ENCODE assay signal across 11 cellular contexts in genomic region chr11:84261707-84262106, GRCh38.
DNase-seq lines count a peak whose midpoint lies in the region; ATAC-seq, FAIRE-seq and TF ChIP-seq lines count a peak whose summit lies in the region.
"Had no signal": no experiment of that assay in that cellular context is flagged by ENCODE, and none has a peak within 500 bp of the region (broad histone marks: within the 10 kb centered on the region; RNA-seq: fewer than 3 reads in every experiment).

No MANE protein-coding gene starts in this region.

- H3K36me3 ChIP-seq in HepG2 (replicated peaks in 1 of 2; ENCODE audit: control insufficient read depth in 1 of 2, insufficient read depth in 2 of 2, low read length in 2 of 2) (no peaks in the 10 kb centered on the region), esophagus muscularis mucosa (no peaks in the 10 kb centered on the region)
- H3K36me3 ChIP-seq: ovary had no signal

- H3K9me3 Mint-ChIP-seq in natural killer cell treated with Interleukin-12 subunit alpha and Interleukin-12 subunit beta and Interleukin-15 and Interleukin-18, amount 100 ng/mL, for 72 hours: peaks cover 6% of the 10 kb centered on the region

- no peak overlapping the region for H3K4me3 Mint-ChIP-seq in natural killer cell treated with Interleukin-12 subunit alpha and Interleukin-12 subunit beta and Interleukin-15 and Interleukin-18, amount 100 ng/mL, for 72 hours
- H3K4me3 Mint-ChIP-seq: CD4-positive, alpha-beta memory T cell had no signal

- CTCF ChIA-PET in HepG2 (lab: Yijun Ruan, JAX; ENCODE audit: low intra/inter-chr PET ratio, low total read pairs): interaction anchor here (1.4 kb wide), 1 partner anchor 425 kb away, joined by 6 read pairs; no protein-coding TSS in a partner anchor

- POLR2A ChIA-PET in HepG2 (lab: Yijun Ruan, JAX): no interaction called here

- TF ChIP-seq CTCF in HepG2 (CRISPR knock-in tag; IDR thresholded peaks at IDR 0.05) (peak; percentile 44), esophagus muscularis mucosa (IDR thresholded peaks at IDR 0.05) (no peak)

- H3K4me1 Mint-ChIP-seq in natural killer cell treated with Interleukin-12 subunit alpha and Interleukin-12 subunit beta and Interleukin-15 and Interleukin-18, amount 100 ng/mL, for 72 hours (ENCODE audit: low read depth in 2 of 2): no peaks in the 10 kb centered on the region
- H3K4me1 Mint-ChIP-seq: CD4-positive, alpha-beta memory T cell had no signal

- H2AFZ ChIP-seq in HepG2 (ENCODE audit: low read length): no peak overlapping the region

- FAIRE-seq in HepG2 (lab: Jason Lieb, UNC): no peak

- no peak for TF ChIP-seq POLR2A in HepG2 (IDR thresholded peaks at IDR 0.05; ENCODE audit: insufficient read depth in 1 of 2, low read depth in 2 of 2, low read length in 2 of 2)
- TF ChIP-seq POLR2A in esophagus muscularis mucosa (IDR thresholded peaks at IDR 0.05; ENCODE audit: low read depth): no peak

- ATAC-seq in HG02884 (IDR thresholded peaks at IDR 0.05; ENCODE audit: unreplicated experiment) (peak; percentile 54), HepG2 (peak; percentile 73), GM19467 (IDR thresholded peaks at IDR 0.05; ENCODE audit: unreplicated experiment) (no peak)
- ATAC-seq in natural killer cell treated with Interleukin-12 subunit alpha and Interleukin-12 subunit beta and Interleukin-15 and Interleukin-18, amount 100 ng/mL, for 72 hours: no peak

- H3K27me3 ChIP-seq in HepG2 (ENCODE audit: control insufficient read depth in 1 of 2, insufficient read depth in 2 of 2, low read length in 2 of 2) (no peaks in the 10 kb centered on the region), esophagus muscularis mucosa (no peaks in the 10 kb centered on the region)
- H3K27me3 ChIP-seq: ovary had no signal

- H4K20me1 ChIP-seq in HepG2 (ENCODE audit: insufficient read depth, low read length): no peaks in the 10 kb centered on the region

- intact Hi-C loops in HepG2 (cut with micrococcal nuclease; ENCODE audit: unreplicated experiment) (loop anchor here (1.0 kb wide), 2 partner anchors 424 to 433 kb away; no protein-coding TSS in a partner anchor), esophagus muscularis mucosa (cut with DNase I) (no loop called here)

- no peaks in the 10 kb centered on the region for H3K79me2 ChIP-seq in HepG2 (ENCODE audit: insufficient read depth, low read length)

- H3K4me3 ChIP-seq in HepG2 (replicated peaks in 1 of 3; ENCODE audit: insufficient read depth in 1 of 3, low read depth in 2 of 3, low read length in 3 of 3) (no peak overlapping the region), esophagus muscularis mucosa (no peak overlapping the region)
- H3K4me3 ChIP-seq: ovary had no signal

- no peak overlapping the region for H3K4me2 ChIP-seq in HepG2 (ENCODE audit: low read depth, low read length)

- H3K27ac ChIP-seq in HepG2 (ENCODE audit: extremely low read length, insufficient read depth, low read length) (no peak overlapping the region), esophagus muscularis mucosa (replicated peaks in 1 of 4) (no peak overlapping the region)
- H3K27ac ChIP-seq: ovary had no signal

- no peaks in the 10 kb centered on the region for H3K27me3 Mint-ChIP-seq in natural killer cell treated with Interleukin-12 subunit alpha and Interleukin-12 subunit beta and Interleukin-15 and Interleukin-18, amount 100 ng/mL, for 72 hours
- H3K27me3 Mint-ChIP-seq: CD4-positive, alpha-beta memory T cell had no signal

- TF ChIP-seq RAD21 in HepG2 (CRISPR knock-in tag; IDR thresholded peaks at IDR 0.05): no peak

- H3K4me1 ChIP-seq in HepG2 (ENCODE audit: insufficient read depth, low read length) (no peaks in the 10 kb centered on the region), esophagus muscularis mucosa (no peaks in the 10 kb centered on the region)

- no peak overlapping the region for H3K27ac Mint-ChIP-seq in natural killer cell treated with Interleukin-12 subunit alpha and Interleukin-12 subunit beta and Interleukin-15 and Interleukin-18, amount 100 ng/mL, for 72 hours
- H3K27ac Mint-ChIP-seq: CD4-positive, alpha-beta memory T cell had no signal

- H3K9me3 ChIP-seq in HepG2 (ENCODE audit: low read length) (no peaks in the 10 kb centered on the region), esophagus muscularis mucosa (no peaks in the 10 kb centered on the region)
- H3K9me3 ChIP-seq: ovary had no signal

- no peaks in the 10 kb centered on the region for H3K36me3 Mint-ChIP-seq in natural killer cell treated with Interleukin-12 subunit alpha and Interleukin-12 subunit beta and Interleukin-15 and Interleukin-18, amount 100 ng/mL, for 72 hours
- H3K36me3 Mint-ChIP-seq: CD4-positive, alpha-beta memory T cell had no signal

- DNase-seq in DMS53 (lab: John Stamatoyannopoulos, UW) (peak; percentile 84), SK-N-DZ (ENCODE audit: low spot score) (peak; percentile 67), HepG2 (ENCODE audit: low spot score) (no peak), esophagus muscularis mucosa (ENCODE audit: extremely low spot score) (no peak), activated T-cell treated with anti-CD3 and anti-CD28 coated beads for 4 hours (no peak)
- no peak for DNase-seq in natural killer cell treated with Interleukin-12 subunit alpha and Interleukin-12 subunit beta and Interleukin-15 and Interleukin-18, amount 100 ng/mL, for 72 hours (ENCODE audit: low spot score)
- DNase-seq: CD4-positive, alpha-beta memory T cell; ovary; SHP77 treated with DMSO at 0.1 percent for 48 hours had no signal

- TF ChIP-seq EP300 in HepG2 (IDR thresholded peaks at IDR 0.05; ENCODE audit: low read depth in 2 of 2, low read length in 2 of 2) (no peak), HepG2 (CRISPR knock-in tag; IDR thresholded peaks at IDR 0.05; ENCODE audit: borderline replicate concordance) (no peak), esophagus muscularis mucosa (IDR thresholded peaks at IDR 0.05) (no peak)

- in situ Hi-C loops in HepG2 (cut with HindIII; ENCODE audit: extremely low pct_ligation_motif_present, low pct_unique_long_range_greater_than_20kb): loop anchor here (10.0 kb wide), 1 partner anchor 427 kb away; no protein-coding TSS in a partner anchor

- BruUV-seq in HepG2 (replicated peaks; lab: Mats Ljungman, UMichigan): no TSS peak

- no peak overlapping the region for H3K9ac ChIP-seq in HepG2 (ENCODE audit: insufficient read depth, low read depth, low read length)

TF ChIP-seq in HepG2, 621 proteins besides CTCF, POLR2A, EP300 and RAD21:
- TF ChIP-seq SMC3 (IDR thresholded peaks at IDR 0.05; ENCODE audit: low read length) (peak; percentile 57), ZIK1 (CRISPR knock-in tag; IDR thresholded peaks at IDR 0.05; ENCODE audit: borderline replicate concordance, low read depth) (no peak), STAG1 (CRISPR knock-in tag; IDR thresholded peaks at IDR 0.05) (peak; percentile 58), KAT7 (CRISPR knock-in tag; IDR thresholded peaks at IDR 0.05; ENCODE audit: borderline replicate concordance) (no peak)

Comparison
In these comparisons a context has a peak if more than half of its experiments do, and no peak if none do; other contexts are left out.
1. DNase-seq: peak in DMS53 (single experiment) and SK-N-DZ (single experiment); none in HepG2 (single experiment), esophagus muscularis mucosa (single experiment), natural killer cell treated with Interleukin-12 subunit alpha and Interleukin-12 subunit beta and Interleukin-15 and Interleukin-18, amount 100 ng/mL, for 72 hours (single experiment) and activated T-cell treated with anti-CD3 and anti-CD28 coated beads for 4 hours (single experiment).
2. ATAC-seq: peak in HG02884 (single experiment) and HepG2 (single experiment); none in GM19467 (single experiment) and natural killer cell treated with Interleukin-12 subunit alpha and Interleukin-12 subunit beta and Interleukin-15 and Interleukin-18, amount 100 ng/mL, for 72 hours (0 of 2).